Comparison of ENCODE assay signal across 19 cellular contexts in the genomic region with DNA sequence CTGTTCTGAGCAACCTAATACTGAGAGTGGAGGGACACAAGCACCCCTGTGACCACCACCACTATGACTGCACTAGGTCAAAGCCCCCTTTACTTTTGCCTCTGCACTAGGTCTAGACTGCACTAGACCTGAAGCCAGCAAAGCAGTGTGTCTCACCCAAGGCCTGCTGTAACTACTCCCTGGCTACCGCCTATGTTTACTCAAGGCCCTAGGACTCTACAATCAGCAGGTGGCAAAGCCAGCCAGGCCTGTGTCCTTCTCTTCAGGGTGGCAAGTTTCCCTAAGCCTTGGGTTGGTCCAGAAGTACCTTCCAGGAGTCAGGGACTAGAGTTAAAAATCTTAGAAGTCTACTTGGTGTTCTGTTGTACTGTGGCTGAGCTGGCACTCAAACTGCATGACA. TPM values are rescaled to one million over a fixed set of nuclear protein-coding genes. Genes with fewer than 3 reads are reported as not detected.
DNase-seq lines count a peak whose midpoint lies in the region; ATAC-seq, FAIRE-seq and TF ChIP-seq lines count a peak whose summit lies in the region.
"Had no signal": no experiment of that assay in that cellular context is flagged by ENCODE, and none has a peak within 500 bp of the region (broad histone marks: within the 10 kb centered on the region; RNA-seq: fewer than 3 reads in every experiment).

No MANE protein-coding gene starts in this region.

- FAIRE-seq in H1 (lab: Jason Lieb, UNC), result no peak
- FAIRE-seq: G401.6, GM12878 had no signal

- H3K27me3 Mint-ChIP-seq in stimulated activated memory B cell treated with anti-CD40 and anti-IgM and Interleukin-4, amounts not matched to agents 10 μg/mL and 1 μg/mL and 100 μg/mL, for 72 hours, result no peaks in the 10 kb centered on the region
- H3K27me3 Mint-ChIP-seq: CD4-positive, alpha-beta memory T cell had no signal

- H4K91ac ChIP-seq in H1 (replicated peaks; ENCODE audit: insufficient read length, low read length), result no peak overlapping the region

- 82% methylated on average over 1 of the region's 1 CpG; no CpG with 5 or more reads in 1 of the 2 experiments for WGBS in H1 (ENCODE audit: extremely low coverage in 1 of 2, insufficient coverage in 1 of 2, insufficient read length in 1 of 2, insufficient replicate concordance in 2 of 2, low coverage in 1 of 2, low lambda C conversion rate in 2 of 2, missing lambda C conversion rate in 1 of 2), 2 experiments
- WGBS in mesendoderm (ENCODE audit: extremely low coverage, insufficient coverage, low lambda C conversion rate), result no CpG with 5 or more reads among the region's 1 CpG

- POLR2A ChIA-PET in H1 (lab: Charles Lee; ENCODE audit: partially characterized antibody), result interaction anchor here (0.6 to 0.8 kb wide), 4 partner anchors 9 to 1954 kb away, joined by 3 read pairs; no protein-coding TSS in a partner anchor

- no peaks in the 10 kb centered on the region for H4K20me1 ChIP-seq in KMS-11 (ENCODE audit: insufficient read depth)
- no peaks in the 10 kb centered on the region for H4K20me1 ChIP-seq in H1 (replicated peaks in 1 of 2; ENCODE audit: control insufficient read depth in 1 of 2, insufficient read depth in 2 of 2, low read length in 2 of 2)

- H3K23ac ChIP-seq in H1 (ENCODE audit: insufficient read length) (no peak overlapping the region), mesendoderm (ENCODE audit: low read length) (peak overlapping the region; percentile 24)

- H3K9ac ChIP-seq in KMS-11 (no peak overlapping the region), H1 (replicated peaks in 1 of 4; ENCODE audit: extremely low read depth in 1 of 4, low read depth in 3 of 4, low read length in 3 of 4) (no peak overlapping the region), mesendoderm (ENCODE audit: low read length) (no peak overlapping the region)

- H3K36me3 Mint-ChIP-seq in stimulated activated memory B cell treated with anti-CD40 and anti-IgM and Interleukin-4, amounts not matched to agents 10 μg/mL and 1 μg/mL and 100 μg/mL, for 72 hours, result peaks cover 58% of the 10 kb centered on the region

- H3K9me3 ChIP-seq in H1 (ENCODE audit: insufficient read depth in 2 of 2, low read depth in 1 of 2, low read length in 1 of 2), result peaks cover 0 to 12% of the 10 kb centered on the region in 2 experiments; a peak in 1 of 4 replicates
- H3K9me3 ChIP-seq: BE2C had no signal

- peaks cover 11% of the 10 kb centered on the region for H3K9me3 Mint-ChIP-seq in stimulated activated memory B cell treated with anti-CD40 and anti-IgM and Interleukin-4, amounts not matched to agents 10 μg/mL and 1 μg/mL and 100 μg/mL, for 72 hours

- no peak overlapping the region; the same call in 1 of the 2 replicates for H3K27ac ChIP-seq in KMS-11
- H3K27ac ChIP-seq in H1 (ENCODE audit: low read depth, low read length), result no peak overlapping the region
- no peak overlapping the region for H3K27ac ChIP-seq in mesendoderm (ENCODE audit: low read depth, low read length)

- no peak for TF ChIP-seq POLR2A in H1 (IDR thresholded peaks at IDR 0.05; ENCODE audit: control extremely low read depth in 1 of 2, low read depth in 2 of 2, low read length in 2 of 2)

- CTCF ChIA-PET in H1 (lab: Charles Lee; ENCODE audit: partially characterized antibody), result interaction anchor here (1.9 to 2.5 kb wide), 2 partner anchors 10 to 27 kb away, joined by 4 to 9 read pairs; no protein-coding TSS in a partner anchor

- no peak overlapping the region for H3K56ac ChIP-seq in H1 (replicated peaks; ENCODE audit: insufficient read length, low read depth, low read length)
- H3K56ac ChIP-seq in mesendoderm (ENCODE audit: low read length), result no peak overlapping the region

- H3K14ac ChIP-seq in H1 (ENCODE audit: insufficient read length), result no peak overlapping the region

- 0 out of 2 replicates have a peak overlapping the region, but pooled peaks have one; percentile 5 for H2BK12ac ChIP-seq in H1 (ENCODE audit: low read depth, low read length)

- H3K79me2 ChIP-seq in KMS-11 (ENCODE audit: insufficient read depth, low read depth) (no peaks in the 10 kb centered on the region; the same call in 1 of the 2 replicates), H1 (ENCODE audit: control insufficient read depth in 1 of 2, insufficient read depth in 2 of 2, low read length in 2 of 2) (peaks cover 0 to 39% of the 10 kb centered on the region in 2 experiments; a peak in 3 of 4 replicates), mesendoderm (ENCODE audit: control insufficient read depth, insufficient read depth, low read length) (peaks cover 11% of the 10 kb centered on the region)

- H2BK120ac ChIP-seq in H1 (replicated peaks; ENCODE audit: low read depth, low read length) (no peak overlapping the region), mesendoderm (ENCODE audit: low read depth, low read length) (no peak overlapping the region)

- TF ChIP-seq RAD21 in H1 (IDR thresholded peaks at IDR 0.05 in 1 of 2, conservative IDR thresholded peaks at IDR 0.05 in 1 of 2; ENCODE audit: low read depth in 2 of 2, low read length in 2 of 2), result no peak

- H2AFZ ChIP-seq in KMS-11 (ENCODE audit: low read depth) (no peak overlapping the region), H1 (ENCODE audit: low read length) (no peak overlapping the region)

- no peak for ATAC-seq in stimulated activated memory B cell treated with anti-CD40 and anti-IgM and Interleukin-4, amounts not matched to agents 10 μg/mL and 1 μg/mL and 100 μg/mL, for 72 hours
- no peak for ATAC-seq in HG03097 (IDR thresholded peaks at IDR 0.05; ENCODE audit: low FRiP score, unreplicated experiment)
- ATAC-seq: HCT116, Right ventricle myocardium inferior had no signal

- H4K5ac ChIP-seq in H1 (ENCODE audit: insufficient read length, low read depth, low read length), result no peak overlapping the region
- no peak overlapping the region for H4K5ac ChIP-seq in mesendoderm (ENCODE audit: low read length)

- H3K27ac Mint-ChIP-seq in stimulated activated memory B cell treated with anti-CD40 and anti-IgM and Interleukin-4, amounts not matched to agents 10 μg/mL and 1 μg/mL and 100 μg/mL, for 72 hours, result peak overlapping the region; percentile 19

- H3K4me3 Mint-ChIP-seq in stimulated activated memory B cell treated with anti-CD40 and anti-IgM and Interleukin-4, amounts not matched to agents 10 μg/mL and 1 μg/mL and 100 μg/mL, for 72 hours, result no peak overlapping the region

- no peak overlapping the region for H4K8ac ChIP-seq in H1 (ENCODE audit: extremely low read depth, insufficient read depth, low read length)
- H4K8ac ChIP-seq in mesendoderm (ENCODE audit: low read depth, low read length), result no peak overlapping the region

- H3K4me1 Mint-ChIP-seq in stimulated activated memory B cell treated with anti-CD40 and anti-IgM and Interleukin-4, amounts not matched to agents 10 μg/mL and 1 μg/mL and 100 μg/mL, for 72 hours, result peaks cover 41% of the 10 kb centered on the region

- H3K36me3 ChIP-seq in KMS-11 (ENCODE audit: insufficient read depth) (0 out of 2 replicates have a peak, but pooled peaks cover 3% of the 10 kb centered on the region), H1 (ENCODE audit: control insufficient read depth in 2 of 4, insufficient read depth in 4 of 4, low read length in 3 of 4) (peaks cover 0 to 17% (median 9%) of the 10 kb centered on the region in 4 experiments; a peak in 5 of 8 replicates), mesendoderm (ENCODE audit: control insufficient read depth, insufficient read depth, low read length) (peaks cover 3% of the 10 kb centered on the region)

- H3K23me2 ChIP-seq in H1 (ENCODE audit: low read depth, low read length), result no peaks in the 10 kb centered on the region

- H2BK5ac ChIP-seq in H1 (ENCODE audit: low read depth, low read length) (no peak overlapping the region), mesendoderm (ENCODE audit: low read length) (no peak overlapping the region)

- DNase-seq in H1 (ENCODE audit: low read depth in 1 of 2, low spot score in 2 of 2) (no peak), mesendoderm (no peak), NCI-H524 (lab: John Stamatoyannopoulos, UW) (no peak), GM19238 (ENCODE audit: insufficient read length, low spot score) (no peak)
- DNase-seq: BE2C; CD4-positive, alpha-beta memory T cell; DMS79 treated with DMSO at 0.1 percent for 48 hours; KBM-7; NCI-H1092; NCI-H2081 treated with DMSO at 0.1 percent for 48 hours; NCI-H510A; NCI-H82 had no signal

- no peak for TF ChIP-seq EP300 in H1 (IDR thresholded peaks at IDR 0.05; ENCODE audit: borderline replicate concordance in 1 of 2, low read depth in 2 of 2, low read length in 2 of 2)

- H3K4me2 ChIP-seq in KMS-11 (peak overlapping the region; percentile 13; the same call in 1 of the 2 replicates), H1 (ENCODE audit: insufficient read depth in 1 of 2, low read depth in 2 of 2, low read length in 2 of 2) (no peak overlapping the region), mesendoderm (ENCODE audit: low read length) (no peak overlapping the region)

- no peak overlapping the region for H2BK15ac ChIP-seq in H1 (ENCODE audit: low read length)
- H2BK15ac ChIP-seq in mesendoderm (replicated peaks; ENCODE audit: low read depth), result no peak overlapping the region

- H3K4me3 ChIP-seq in KMS-11 (IDR thresholded peaks at IDR 0.05; ENCODE audit: insufficient read depth, low read depth, low read length) (no peak overlapping the region), H1 (ENCODE audit: extremely low read depth in 1 of 4, insufficient read depth in 2 of 4, low read depth in 3 of 4, low read length in 4 of 4) (no peak overlapping the region), mesendoderm (ENCODE audit: low read length) (no peak overlapping the region)
- H3K4me3 ChIP-seq: GM12878 had no signal

- no peak overlapping the region for H2BK20ac ChIP-seq in H1 (ENCODE audit: low read length)

- peaks cover 11% of the 10 kb centered on the region; the same call in 1 of the 2 replicates for H3K79me1 ChIP-seq in H1 (ENCODE audit: low read depth, low read length)
- peaks cover 11% of the 10 kb centered on the region for H3K79me1 ChIP-seq in mesendoderm (ENCODE audit: low read length)

- H3K27me3 ChIP-seq in KMS-11 (ENCODE audit: insufficient read depth, low read depth) (no peaks in the 10 kb centered on the region), H1 (replicated peaks in 1 of 4; ENCODE audit: control insufficient read depth in 3 of 4, extremely low read depth in 1 of 4, insufficient read depth in 3 of 4, low read length in 3 of 4) (no peaks in the 10 kb centered on the region), mesendoderm (ENCODE audit: insufficient read depth, low read length, poor library complexity) (no peaks in the 10 kb centered on the region)
- H3K27me3 ChIP-seq: BE2C had no signal

- H3K4me1 ChIP-seq in KMS-11 (ENCODE audit: low read depth, poor library complexity, severe bottlenecking) (peaks cover 42% of the 10 kb centered on the region), H1 (replicated peaks in 1 of 4; ENCODE audit: control insufficient read depth in 3 of 4, insufficient read depth in 4 of 4, low read length in 3 of 4) (no peaks in the 10 kb centered on the region), mesendoderm (ENCODE audit: control insufficient read depth, low read depth, low read length) (no peaks in the 10 kb centered on the region)
- H3K4me1 ChIP-seq: BE2C had no signal

- H3K18ac ChIP-seq in H1 (ENCODE audit: extremely low read depth, low read length) (no peak overlapping the region), mesendoderm (ENCODE audit: low read length) (no peak overlapping the region)

- no peak overlapping the region for H2AK5ac ChIP-seq in H1 (ENCODE audit: low read depth, low read length)
- no peak overlapping the region for H2AK5ac ChIP-seq in mesendoderm (ENCODE audit: low read length)

- TF ChIP-seq CTCF in KMS-11 (conservative IDR thresholded peaks at IDR 0.05; ENCODE audit: low read depth, low read length) (no peak), H1 (IDR thresholded peaks at IDR 0.05; ENCODE audit: control extremely low read depth in 1 of 3, insufficient read depth in 1 of 3, low read depth in 1 of 3, low read length in 3 of 3) (no peak)

- H3K4ac ChIP-seq in H1 (replicated peaks; ENCODE audit: insufficient read length, low read depth, low read length) (no peak overlapping the region), mesendoderm (ENCODE audit: low read depth, low read length) (no peak overlapping the region)

RNA-seq across cellular contexts. Expression of gene RAB33B, which starts 15.9 kb away (rescaled TPM):
- 8.6 and 8.7 TPM in 2 replicates for total RNA-seq in H1 (2021; fragmentation: NEBNext Ultra II Directional; extraction: Animal tissue kit (Norgen Biotek cat#: 25700))
- 4.2 and 4.5 TPM in 2 replicates for polyA plus RNA-seq in H1 (2011; rRNA removed)
- 5.9 TPM for polyA plus RNA-seq in H1 (2011; cell fraction: cytosol; rRNA removed)
- polyA plus RNA-seq in H1 (2011; cell fraction: nucleus; rRNA removed), result 2.9 TPM
- 3.8 to 5.6 TPM (median 4.3 TPM) in 4 replicates for polyA plus RNA-seq in H1 (2012, experiment 1 of 2)
- 1.3 TPM for polyA plus RNA-seq in H1 (2012, experiment 2 of 2)
- polyA plus RNA-seq in H1 (2013, experiment 1 of 2), result 3.8 TPM
- 3.5 TPM for polyA plus RNA-seq in H1 (2013, experiment 2 of 2)
- 8.0 and 9.5 TPM in 2 replicates for polyA minus RNA-seq in H1 (2011; rRNA and poly(A)+ RNA removed)
- 8.4 TPM for polyA minus RNA-seq in H1 (2011; cell fraction: cytosol; rRNA and poly(A)+ RNA removed)
- 5.8 TPM for polyA minus RNA-seq in H1 (2011; cell fraction: nucleus; rRNA and poly(A)+ RNA removed)
- polyA plus RNA-seq in mesendoderm (2013, experiment 1 of 2), result 4.7 TPM
- 5.4 TPM for polyA plus RNA-seq in mesendoderm (2013, experiment 2 of 2)
